ENCODE assay signal across 8 cellular contexts in genomic region chr9:6757132-6757987, GRCh38. TPM values are rescaled to one million over a fixed set of nuclear protein-coding genes. Genes with fewer than 3 reads are reported as not detected.
A peak's percentile ranks its signal among the peaks of the same experiment; 100 is the strongest.
DNase-seq lines count a peak whose midpoint lies in the region; ATAC-seq and TF ChIP-seq lines count a peak whose summit lies in the region.

TSS of gene KDM4C (plus strand) at chr9:6757973. CDS start at chr9:6792989, 35,016 bp downstream.

- H3K27ac ChIP-seq in adrenal gland = peak within 1 kb of the TSS; percentile 95 to 99 (median 98)
- peak within 1 kb of the TSS; percentile 96 to 99 (median 98) for H3K27ac ChIP-seq in transverse colon

- H3K27me3 ChIP-seq in adrenal gland (no peaks in the 10 kb centered on the region), transverse colon (no peaks in the 10 kb centered on the region)

- H3K4me3 ChIP-seq in GM12875 (ENCODE audit: low read depth, low read length) (peak within 1 kb of the TSS; percentile 97), adrenal gland (peak within 1 kb of the TSS; percentile 71 to 93 (median 76)), transverse colon (peak within 1 kb of the TSS; percentile 63 to 94 (median 85))

- WGBS in adrenal gland, 4 donors = 0 to 1% (median 0%) methylated on average over 37 to 67 of the region's 67 CpGs
- 0 to 1% methylated on average over 5 to 36 of the region's 67 CpGs for WGBS in transverse colon (ENCODE audit: low coverage in 1 of 2), 2 donors

- TF ChIP-seq CTCF in GM12875 (IDR thresholded peaks at IDR 0.05; ENCODE audit: borderline replicate concordance, insufficient read depth, low read depth, low read length) = no peak
- peak in 1 of 6 experiments; percentile 2 for TF ChIP-seq CTCF in adrenal gland (IDR thresholded peaks at IDR 0.05)
- no peak for TF ChIP-seq CTCF in transverse colon (IDR thresholded peaks at IDR 0.05)

- intact Hi-C loops in adrenal gland (cut with DNase I) = no loop called here
- intact Hi-C loops in cardiac septum (cut with DNase I) = loop anchor here (2.0 kb wide), 1 partner anchor 75 kb away; no protein-coding TSS in a partner anchor
- intact Hi-C loops in transverse colon (cut with DNase I; ENCODE audit: low total_unique reads) = loop anchor here (2.0 kb wide), 1 partner anchor 345 kb away; the partner anchor contains the start of gene UHRF2

- TF ChIP-seq POLR2A in adrenal gland (IDR thresholded peaks at IDR 0.05) (peak; percentile 92 to 95), transverse colon (IDR thresholded peaks at IDR 0.05) (peak; percentile 96)

- DNase-seq in NCI-H128 (lab: John Stamatoyannopoulos, UW; ENCODE audit: unreplicated experiment) (peak; percentile 90), SW480 (ENCODE audit: low spot score) (peak; percentile 91), adrenal gland (peak; percentile 93 to 97 (median 94)), cardiac septum (ENCODE audit: low spot score) (peak; percentile 96), pons (ENCODE audit: low spot score) (peak; percentile 96), transverse colon (peak; percentile 95)

- ATAC-seq in HG02759 (IDR thresholded peaks at IDR 0.05; ENCODE audit: unreplicated experiment) = peak; percentile 85

- peak; percentile 34 for TF ChIP-seq EP300 in transverse colon (IDR thresholded peaks at IDR 0.05; ENCODE audit: low read depth)

- in situ Hi-C loops in transverse colon (cut with MboI; ENCODE audit: low pct_ligation_motif_present in 1 of 4, low pct_unique_long_range_greater_than_20kb in 1 of 4, low sequenced_read_pairs in 3 of 4) = loop anchor here in 1 of 4 donors (10.0 kb wide), 1 partner anchor 73 kb away; no protein-coding TSS in a partner anchor

- H3K4me1 ChIP-seq in adrenal gland (replicated peaks in 1 of 2) (peaks cover 5 to 18% of the 10 kb centered on the region in 2 donors), transverse colon (peaks cover 3 to 14% (median 8%) of the 10 kb centered on the region in 4 donors)

- H3K9me3 ChIP-seq in adrenal gland (replicated peaks in 1 of 3) (no peaks in the 10 kb centered on the region), transverse colon (no peaks in the 10 kb centered on the region)

- no peaks in the 10 kb centered on the region for H3K36me3 ChIP-seq in adrenal gland (replicated peaks in 1 of 2)
- no peaks in the 10 kb centered on the region for H3K36me3 ChIP-seq in transverse colon

RNA-seq across cellular contexts. Expression of gene KDM4C, which starts in this region (rescaled TPM):
- total RNA-seq in adrenal gland (10 to 100 TPM; 14.9 to 33.4 (median 25.9) TPM), cardiac septum (16.8 TPM), transverse colon (10 to 100 TPM; 75.0 to 95.9 (median 88.9) TPM)
- polyA plus RNA-seq in adrenal gland = 10 to 100 TPM in 2 of 3 donors, 1 to 10 TPM in 1; 7.9 to 19.6 (median 11.3) TPM

Comparison
In these comparisons a context has a peak if more than half of its experiments do, and no peak if none do; other contexts are left out.
1. Peak in every context shown above with its lines: DNase-seq, ATAC-seq, H3K4me3 ChIP-seq and H3K27ac ChIP-seq.
2. intact Hi-C loops: an anchor here in cardiac septum (2.0 kb wide) and transverse colon (2.0 kb wide); none called in adrenal gland.